ENCODE assay signal across 10 cellular contexts in the genomic region with DNA sequence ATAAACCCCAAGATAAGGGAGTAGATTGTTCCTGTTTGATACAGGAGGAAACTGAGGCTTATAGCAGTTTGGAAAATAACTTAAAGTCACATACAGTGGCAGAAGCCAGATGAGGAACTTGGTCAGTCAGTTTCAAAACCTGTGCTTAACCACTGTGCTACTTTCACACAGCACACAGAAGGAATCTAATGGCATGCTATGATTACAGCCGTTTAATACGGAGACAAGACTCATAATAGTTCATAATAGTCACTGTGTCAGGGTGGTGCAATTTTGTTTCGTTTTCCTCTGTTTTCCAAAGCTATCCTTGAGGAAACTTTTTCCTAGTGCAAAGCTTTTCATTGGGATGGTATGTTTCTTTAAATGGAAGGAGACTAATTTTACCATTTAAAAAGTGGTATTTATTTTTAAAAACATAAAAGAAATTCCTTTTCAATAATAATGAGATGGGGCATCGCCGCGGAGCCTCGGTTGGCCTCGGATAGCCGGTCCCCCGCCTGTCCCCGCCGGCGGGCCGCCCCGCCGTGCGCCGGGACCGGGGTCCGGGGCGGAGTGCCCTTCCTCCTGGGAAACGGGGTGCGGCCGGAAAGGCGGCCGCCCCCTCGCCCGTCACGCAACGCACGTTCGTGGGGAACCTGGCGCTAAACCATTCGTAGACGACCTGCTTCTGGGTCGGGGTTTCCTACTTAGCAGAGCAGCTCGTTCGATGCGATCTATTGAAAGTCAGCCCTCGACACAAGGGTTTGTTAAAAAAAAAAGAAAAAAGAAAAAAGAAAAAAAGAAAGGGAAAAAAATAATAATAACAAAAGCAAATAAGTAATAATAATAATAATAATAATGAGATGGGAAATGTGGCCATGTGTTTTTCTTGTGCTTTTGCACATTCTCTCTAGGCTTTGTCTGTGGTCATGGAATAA.
DNase-seq lines count a peak whose midpoint lies in the region; ATAC-seq and TF ChIP-seq lines count a peak whose summit lies in the region.
"Had no signal": no experiment of that assay in that cellular context is flagged by ENCODE, and none has a peak within 500 bp of the region (broad histone marks: within the 10 kb centered on the region; RNA-seq: fewer than 3 reads in every experiment).

No MANE protein-coding gene starts in this region.

- peak; percentile 86 for ATAC-seq in GM21367 (IDR thresholded peaks at IDR 0.05; ENCODE audit: unreplicated experiment)

- POLR2A ChIA-PET in CD8-positive, alpha-beta memory T cell (lab: Charles Lee): no interaction called here

- TF ChIP-seq POLR2A in breast epithelium (IDR thresholded peaks at IDR 0.05): no peak

- no peak for DNase-seq in CD8-positive, alpha-beta memory T cell
- peak; percentile 79 to 80 for DNase-seq in HL-60 (ENCODE audit: low read depth in 1 of 2, low spot score in 1 of 2)
- no peak for DNase-seq in breast epithelium (ENCODE audit: low spot score in 2 of 2)
- no peak for DNase-seq in mesothelial cell of epicardium (ENCODE audit: low spot score in 2 of 2, unreplicated experiment in 2 of 2)
- DNase-seq in GF-D8 (lab: John Stamatoyannopoulos, UW): no peak
- no peak for DNase-seq in RKO (ENCODE audit: low spot score)
- DNase-seq in amygdala (lab: John Stamatoyannopoulos, UW): no peak

- no peaks in the 10 kb centered on the region for H3K27me3 ChIP-seq in CD8-positive, alpha-beta memory T cell (ENCODE audit: insufficient read depth, low read length, poor library complexity, severe bottlenecking)
- H3K27me3 ChIP-seq in HL-60 (ENCODE audit: insufficient read depth, poor library complexity, severe bottlenecking) (no peaks in the 10 kb centered on the region), breast epithelium (no peaks in the 10 kb centered on the region)

- peaks cover 7% of the 10 kb centered on the region for H3K4me1 ChIP-seq in CD8-positive, alpha-beta memory T cell (ENCODE audit: insufficient read depth, low read length)
- no peaks in the 10 kb centered on the region for H3K4me1 ChIP-seq in breast epithelium

- H3K27ac Mint-ChIP-seq in CD8-positive, alpha-beta memory T cell: peak overlapping the region in 2 of 8 donors; percentile 17 to 22
- H3K27ac Mint-ChIP-seq in mesothelial cell of epicardium: no peak overlapping the region

- CTCF ChIA-PET in CD8-positive, alpha-beta memory T cell (lab: Charles Lee): no interaction called here

- H3K27ac ChIP-seq in CD8-positive, alpha-beta memory T cell (ENCODE audit: low read depth, low read length): no peak overlapping the region
- H3K27ac ChIP-seq in HL-60 (replicated peaks): peak overlapping the region; percentile 80
- no peak overlapping the region for H3K27ac ChIP-seq in breast epithelium
- H3K27ac ChIP-seq: KMS-11 had no signal

- H3K9me3 Mint-ChIP-seq in CD8-positive, alpha-beta memory T cell: peaks cover 4 to 13% (median 5%) of the 10 kb centered on the region in 5 donors
- peaks cover 19% of the 10 kb centered on the region for H3K9me3 Mint-ChIP-seq in mesothelial cell of epicardium

- intact Hi-C loops in breast epithelium (cut with DNase I; ENCODE audit: low total_unique reads): no loop called here

- TF ChIP-seq CTCF in HL-60 (IDR thresholded peaks at IDR 0.05; ENCODE audit: insufficient read depth, low read length): no peak
- no peak for TF ChIP-seq CTCF in breast epithelium (IDR thresholded peaks at IDR 0.05)
- TF ChIP-seq CTCF in mesothelial cell of epicardium (IDR thresholded peaks at IDR 0.05; ENCODE audit: unreplicated experiment): no peak

- peak overlapping the region; percentile 52 to 88 (median 77) for H3K4me3 Mint-ChIP-seq in CD8-positive, alpha-beta memory T cell
- peak overlapping the region; percentile 55 for H3K4me3 Mint-ChIP-seq in mesothelial cell of epicardium

- H3K4me1 Mint-ChIP-seq in CD8-positive, alpha-beta memory T cell: peaks cover 31 to 44% (median 41%) of the 10 kb centered on the region in 3 donors
- peaks cover 2% of the 10 kb centered on the region for H3K4me1 Mint-ChIP-seq in mesothelial cell of epicardium

- H3K27me3 Mint-ChIP-seq in CD8-positive, alpha-beta memory T cell: peaks cover 3% of the 10 kb centered on the region in 2 donors
- peaks cover 24% of the 10 kb centered on the region for H3K27me3 Mint-ChIP-seq in mesothelial cell of epicardium (ENCODE audit: low read depth)

- peaks cover 0 to 15% (median 3%) of the 10 kb centered on the region in 3 donors for H3K36me3 Mint-ChIP-seq in CD8-positive, alpha-beta memory T cell
- no peaks in the 10 kb centered on the region for H3K36me3 Mint-ChIP-seq in mesothelial cell of epicardium

- no peaks in the 10 kb centered on the region for H3K36me3 ChIP-seq in CD8-positive, alpha-beta memory T cell (ENCODE audit: insufficient read depth, low read length)
- H3K36me3 ChIP-seq in breast epithelium: no peaks in the 10 kb centered on the region

- H3K9me3 ChIP-seq in CD8-positive, alpha-beta memory T cell (ENCODE audit: low read length): no peaks in the 10 kb centered on the region
- H3K9me3 ChIP-seq in breast epithelium: peaks cover 0 to 12% of the 10 kb centered on the region in 2 donors

- no peak overlapping the region for H3K4me3 ChIP-seq in CD8-positive, alpha-beta memory T cell (ENCODE audit: low read length)
- H3K4me3 ChIP-seq in HL-60 (replicated peaks; ENCODE audit: insufficient read depth, low read length): peak overlapping the region; percentile 15
- peak overlapping the region; percentile 49 to 69 (median 52) for H3K4me3 ChIP-seq in breast epithelium
- H3K4me3 ChIP-seq: lung had no signal

Comparison
In these comparisons a context has a peak if more than half of its experiments do, and no peak if none do; other contexts are left out.
1. DNase-seq: peak in HL-60 (2 of 2); none in CD8-positive, alpha-beta memory T cell (0 of 5), breast epithelium (0 of 2), mesothelial cell of epicardium (0 of 2), GF-D8 (single experiment), RKO (single experiment) and amygdala (0 of 56).